Comparison of ENCODE assay signal across 1 cellular context in the genomic region with DNA sequence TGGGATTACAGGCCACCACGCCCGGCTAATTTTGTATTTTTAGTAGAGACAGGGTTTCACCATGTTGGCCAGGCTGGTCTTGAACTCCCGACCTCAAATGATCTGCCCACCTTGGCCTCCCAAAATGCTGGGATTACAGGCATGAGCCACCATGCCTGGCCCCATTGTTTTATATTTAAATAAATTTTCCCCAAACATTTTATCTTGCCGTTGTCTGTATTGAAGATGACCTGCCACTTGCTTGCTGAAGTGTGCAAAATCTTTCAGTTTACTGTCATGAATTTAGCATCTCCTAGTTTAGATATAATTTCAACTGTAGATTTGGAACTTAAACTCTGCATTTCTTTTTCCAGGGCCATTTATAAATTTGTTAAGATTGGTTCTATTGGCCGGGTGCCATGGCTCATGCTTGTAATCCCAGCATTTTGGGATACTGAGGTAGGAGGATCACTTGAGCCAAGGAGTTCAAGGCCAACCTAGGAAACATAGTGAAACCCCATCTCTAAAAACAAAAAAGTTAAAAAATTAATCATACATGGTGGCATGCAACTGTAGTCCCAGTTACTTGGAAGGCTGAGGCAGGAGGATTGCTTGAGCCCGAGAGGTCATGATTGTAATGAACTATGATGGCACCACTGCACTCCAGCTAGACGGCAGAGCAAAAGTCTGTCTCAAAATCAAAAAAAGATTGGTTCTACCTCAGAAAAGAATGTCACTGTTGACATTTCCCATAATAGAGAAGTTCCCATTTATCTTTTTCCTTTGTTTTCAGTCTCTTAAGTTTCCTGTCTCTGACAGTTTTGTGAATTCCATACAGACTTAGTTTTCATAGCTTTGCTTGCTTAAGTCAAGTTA.
TF ChIP-seq lines count a peak whose summit lies in the region.

No MANE protein-coding gene starts in this region.

TF ChIP-seq in A549, 52 proteins besides CTCF, POLR2A, EP300 and RAD21 (continued from another document):
- TF ChIP-seq REST (IDR thresholded peaks at IDR 0.05) (peak; percentile 19; the same call in 1 of the 2 replicates), E2F6 (IDR thresholded peaks at IDR 0.05; ENCODE audit: borderline replicate concordance, low read depth) (no peak), PBX3 (IDR thresholded peaks at IDR 0.05) (peak; percentile 58; the same call in 1 of the 2 replicates), MYC (IDR thresholded peaks at IDR 0.05; ENCODE audit: borderline replicate concordance, low read length) (0 out of 2 replicates have a peak, but pooled peaks have one; percentile 24), FOSB (CRISPR knock-in tag; IDR thresholded peaks at IDR 0.05) (peak; percentile 82), MAX (IDR thresholded peaks at IDR 0.05) (0 out of 2 replicates have a peak, but pooled peaks have one; percentile 32), JUN (IDR thresholded peaks at IDR 0.05) (peak in 1 of 2 experiments; percentile 46; a peak in 1 of 5 replicates), SREBF2 (IDR thresholded peaks at IDR 0.05) (no peak)
- TF ChIP-seq, protein P1, sequence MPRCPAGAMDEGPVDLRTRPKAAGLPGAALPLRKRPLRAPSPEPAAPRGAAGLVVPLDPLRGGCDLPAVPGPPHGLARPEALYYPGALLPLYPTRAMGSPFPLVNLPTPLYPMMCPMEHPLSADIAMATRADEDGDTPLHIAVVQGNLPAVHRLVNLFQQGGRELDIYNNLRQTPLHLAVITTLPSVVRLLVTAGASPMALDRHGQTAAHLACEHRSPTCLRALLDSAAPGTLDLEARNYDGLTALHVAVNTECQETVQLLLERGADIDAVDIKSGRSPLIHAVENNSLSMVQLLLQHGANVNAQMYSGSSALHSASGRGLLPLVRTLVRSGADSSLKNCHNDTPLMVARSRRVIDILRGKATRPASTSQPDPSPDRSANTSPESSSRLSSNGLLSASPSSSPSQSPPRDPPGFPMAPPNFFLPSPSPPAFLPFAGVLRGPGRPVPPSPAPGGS (IDR thresholded peaks at IDR 0.05) = no peak
- TF ChIP-seq, protein P2, sequence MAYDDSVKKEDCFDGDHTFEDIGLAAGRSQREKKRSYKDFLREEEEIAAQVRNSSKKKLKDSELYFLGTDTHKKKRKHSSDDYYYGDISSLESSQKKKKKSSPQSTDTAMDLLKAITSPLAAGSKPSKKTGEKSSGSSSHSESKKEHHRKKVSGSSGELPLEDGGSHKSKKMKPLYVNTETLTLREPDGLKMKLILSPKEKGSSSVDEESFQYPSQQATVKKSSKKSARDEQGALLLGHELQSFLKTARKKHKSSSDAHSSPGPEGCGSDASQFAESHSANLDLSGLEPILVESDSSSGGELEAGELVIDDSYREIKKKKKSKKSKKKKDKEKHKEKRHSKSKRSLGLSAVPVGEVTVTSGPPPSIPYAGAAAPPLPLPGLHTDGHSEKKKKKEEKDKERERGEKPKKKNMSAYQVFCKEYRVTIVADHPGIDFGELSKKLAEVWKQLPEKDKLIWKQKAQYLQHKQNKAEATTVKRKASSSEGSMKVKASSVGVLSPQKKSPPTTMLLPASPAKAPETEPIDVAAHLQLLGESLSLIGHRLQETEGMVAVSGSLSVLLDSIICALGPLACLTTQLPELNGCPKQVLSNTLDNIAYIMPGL (CRISPR knock-in tag; IDR thresholded peaks at IDR 0.05; ENCODE audit: borderline replicate concordance) = 0 out of 2 replicates have a peak, but pooled peaks have one; percentile 66
